ENCODE assay signal across 1 cellular context in genomic region chr1:27538793-27539192, GRCh38.
TF ChIP-seq lines count a peak whose summit lies in the region.

No MANE protein-coding gene starts in this region.

TF ChIP-seq in GM23338, 12 proteins besides CTCF, POLR2A, EP300 and RAD21 (continued from another document):
- TF ChIP-seq REST (IDR thresholded peaks at IDR 0.05; ENCODE audit: unreplicated experiment), result no peak
- no peak for TF ChIP-seq CREB1 (CRISPR knock-in tag; IDR thresholded peaks at IDR 0.05; ENCODE audit: low read depth)
- TF ChIP-seq JUNB (IDR thresholded peaks at IDR 0.05; ENCODE audit: unreplicated experiment), result no peak
- no peak for TF ChIP-seq EZH2 (IDR thresholded peaks at IDR 0.05; ENCODE audit: low read depth, unreplicated experiment)
- TF ChIP-seq EZH2phosphoT487 (IDR thresholded peaks at IDR 0.05; ENCODE audit: unreplicated experiment), result no peak
- TF ChIP-seq, protein P1, sequence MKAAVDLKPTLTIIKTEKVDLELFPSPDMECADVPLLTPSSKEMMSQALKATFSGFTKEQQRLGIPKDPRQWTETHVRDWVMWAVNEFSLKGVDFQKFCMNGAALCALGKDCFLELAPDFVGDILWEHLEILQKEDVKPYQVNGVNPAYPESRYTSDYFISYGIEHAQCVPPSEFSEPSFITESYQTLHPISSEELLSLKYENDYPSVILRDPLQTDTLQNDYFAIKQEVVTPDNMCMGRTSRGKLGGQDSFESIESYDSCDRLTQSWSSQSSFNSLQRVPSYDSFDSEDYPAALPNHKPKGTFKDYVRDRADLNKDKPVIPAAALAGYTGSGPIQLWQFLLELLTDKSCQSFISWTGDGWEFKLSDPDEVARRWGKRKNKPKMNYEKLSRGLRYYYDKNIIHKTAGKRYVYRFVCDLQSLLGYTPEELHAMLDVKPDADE (IDR thresholded peaks at IDR 0.05), result no peak
- no peak for TF ChIP-seq POLR2AphosphoS5 (IDR thresholded peaks at IDR 0.05; ENCODE audit: low read depth)
- no peak for TF ChIP-seq ZNF462 (CRISPR knock-in tag; IDR thresholded peaks at IDR 0.05)
- TF ChIP-seq NANOG (IDR thresholded peaks at IDR 0.05; ENCODE audit: borderline replicate concordance), result no peak
